Comparison of ENCODE assay signal across 1 cellular context in the genomic region with DNA sequence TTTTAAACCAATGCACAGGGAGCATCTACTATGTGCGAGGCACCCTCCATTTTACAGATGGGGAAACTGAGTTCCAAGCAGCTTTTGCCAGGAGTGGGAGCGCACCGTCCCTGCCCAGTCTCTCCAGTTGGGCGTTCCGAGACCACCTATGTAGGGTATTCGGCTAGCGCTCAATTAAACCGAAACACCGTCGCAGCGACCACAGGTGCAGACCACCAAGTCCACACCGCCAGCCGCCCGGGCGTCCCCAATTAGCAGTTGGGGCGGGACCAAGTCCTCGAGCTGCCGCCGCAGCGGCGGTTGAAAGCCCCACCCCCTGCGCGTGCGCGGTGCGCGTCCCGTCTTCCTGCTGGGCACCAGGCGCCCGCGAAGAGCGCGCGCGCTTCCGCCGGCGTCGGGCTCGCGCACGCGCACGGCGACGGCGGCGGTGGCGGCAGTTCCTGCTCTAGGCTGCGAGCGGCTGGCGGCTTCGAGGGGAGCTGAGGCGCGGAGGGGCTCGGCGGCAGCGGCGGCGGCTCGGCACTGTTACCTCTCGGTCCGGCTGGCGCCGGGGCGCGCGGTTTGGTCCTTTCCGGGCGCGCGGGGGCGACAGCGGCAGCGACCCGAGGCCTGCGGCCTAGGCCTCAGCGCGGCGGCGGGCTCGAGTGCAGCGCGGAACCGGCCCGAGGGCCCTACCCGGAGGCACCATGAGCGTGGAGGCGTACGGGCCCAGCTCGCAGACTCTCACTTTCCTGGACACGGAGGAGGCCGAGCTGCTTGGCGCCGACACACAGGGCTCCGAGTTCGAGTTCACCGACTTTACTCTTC.
TF ChIP-seq lines count a peak whose summit lies in the region.

A gene (plus strand): TSS at position 436 of the 807 bp plus-strand sequence. CDS start 251 bp downstream, at position 687.

TF ChIP-seq in WTC11, 78 proteins besides CTCF, POLR2A, EP300 and RAD21 (continued from another document):
- TF ChIP-seq, protein P1, sequence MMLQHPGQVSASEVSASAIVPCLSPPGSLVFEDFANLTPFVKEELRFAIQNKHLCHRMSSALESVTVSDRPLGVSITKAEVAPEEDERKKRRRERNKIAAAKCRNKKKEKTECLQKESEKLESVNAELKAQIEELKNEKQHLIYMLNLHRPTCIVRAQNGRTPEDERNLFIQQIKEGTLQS (CRISPR knock-in tag; conservative IDR thresholded peaks at IDR 0.05): no peak
- TF ChIP-seq, protein P2, sequence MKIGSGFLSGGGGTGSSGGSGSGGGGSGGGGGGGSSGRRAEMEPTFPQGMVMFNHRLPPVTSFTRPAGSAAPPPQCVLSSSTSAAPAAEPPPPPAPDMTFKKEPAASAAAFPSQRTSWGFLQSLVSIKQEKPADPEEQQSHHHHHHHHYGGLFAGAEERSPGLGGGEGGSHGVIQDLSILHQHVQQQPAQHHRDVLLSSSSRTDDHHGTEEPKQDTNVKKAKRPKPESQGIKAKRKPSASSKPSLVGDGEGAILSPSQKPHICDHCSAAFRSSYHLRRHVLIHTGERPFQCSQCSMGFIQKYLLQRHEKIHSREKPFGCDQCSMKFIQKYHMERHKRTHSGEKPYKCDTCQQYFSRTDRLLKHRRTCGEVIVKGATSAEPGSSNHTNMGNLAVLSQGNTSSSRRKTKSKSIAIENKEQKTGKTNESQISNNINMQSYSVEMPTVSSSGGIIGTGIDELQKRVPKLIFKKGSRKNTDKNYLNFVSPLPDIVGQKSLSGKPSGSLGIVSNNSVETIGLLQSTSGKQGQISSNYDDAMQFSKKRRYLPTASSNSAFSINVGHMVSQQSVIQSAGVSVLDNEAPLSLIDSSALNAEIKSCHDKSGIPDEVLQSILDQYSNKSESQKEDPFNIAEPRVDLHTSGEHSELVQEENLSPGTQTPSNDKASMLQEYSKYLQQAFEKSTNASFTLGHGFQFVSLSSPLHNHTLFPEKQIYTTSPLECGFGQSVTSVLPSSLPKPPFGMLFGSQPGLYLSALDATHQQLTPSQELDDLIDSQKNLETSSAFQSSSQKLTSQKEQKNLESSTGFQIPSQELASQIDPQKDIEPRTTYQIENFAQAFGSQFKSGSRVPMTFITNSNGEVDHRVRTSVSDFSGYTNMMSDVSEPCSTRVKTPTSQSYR (CRISPR knock-in tag; IDR thresholded peaks at IDR 0.05): no peak
- no peak for TF ChIP-seq HMGA2 (CRISPR knock-in tag; IDR thresholded peaks at IDR 0.05)
- TF ChIP-seq, protein P3, sequence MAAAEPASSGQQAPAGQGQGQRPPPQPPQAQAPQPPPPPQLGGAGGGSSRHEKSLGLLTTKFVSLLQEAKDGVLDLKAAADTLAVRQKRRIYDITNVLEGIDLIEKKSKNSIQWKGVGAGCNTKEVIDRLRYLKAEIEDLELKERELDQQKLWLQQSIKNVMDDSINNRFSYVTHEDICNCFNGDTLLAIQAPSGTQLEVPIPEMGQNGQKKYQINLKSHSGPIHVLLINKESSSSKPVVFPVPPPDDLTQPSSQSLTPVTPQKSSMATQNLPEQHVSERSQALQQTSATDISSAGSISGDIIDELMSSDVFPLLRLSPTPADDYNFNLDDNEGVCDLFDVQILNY (CRISPR knock-in tag; IDR thresholded peaks at IDR 0.05): peak; percentile 79
- peak; percentile 86; the same call in 1 of the 2 replicates for TF ChIP-seq KAT7 (CRISPR knock-in tag; IDR thresholded peaks at IDR 0.05; ENCODE audit: borderline replicate concordance)
- TF ChIP-seq CREM (CRISPR knock-in tag; IDR thresholded peaks at IDR 0.05): peak; percentile 59; the same call in 1 of the 2 replicates
- TF ChIP-seq, protein P4, sequence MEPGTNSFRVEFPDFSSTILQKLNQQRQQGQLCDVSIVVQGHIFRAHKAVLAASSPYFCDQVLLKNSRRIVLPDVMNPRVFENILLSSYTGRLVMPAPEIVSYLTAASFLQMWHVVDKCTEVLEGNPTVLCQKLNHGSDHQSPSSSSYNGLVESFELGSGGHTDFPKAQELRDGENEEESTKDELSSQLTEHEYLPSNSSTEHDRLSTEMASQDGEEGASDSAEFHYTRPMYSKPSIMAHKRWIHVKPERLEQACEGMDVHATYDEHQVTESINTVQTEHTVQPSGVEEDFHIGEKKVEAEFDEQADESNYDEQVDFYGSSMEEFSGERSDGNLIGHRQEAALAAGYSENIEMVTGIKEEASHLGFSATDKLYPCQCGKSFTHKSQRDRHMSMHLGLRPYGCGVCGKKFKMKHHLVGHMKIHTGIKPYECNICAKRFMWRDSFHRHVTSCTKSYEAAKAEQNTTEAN (CRISPR knock-in tag; IDR thresholded peaks at IDR 0.05): no peak
- TF ChIP-seq, protein P5, sequence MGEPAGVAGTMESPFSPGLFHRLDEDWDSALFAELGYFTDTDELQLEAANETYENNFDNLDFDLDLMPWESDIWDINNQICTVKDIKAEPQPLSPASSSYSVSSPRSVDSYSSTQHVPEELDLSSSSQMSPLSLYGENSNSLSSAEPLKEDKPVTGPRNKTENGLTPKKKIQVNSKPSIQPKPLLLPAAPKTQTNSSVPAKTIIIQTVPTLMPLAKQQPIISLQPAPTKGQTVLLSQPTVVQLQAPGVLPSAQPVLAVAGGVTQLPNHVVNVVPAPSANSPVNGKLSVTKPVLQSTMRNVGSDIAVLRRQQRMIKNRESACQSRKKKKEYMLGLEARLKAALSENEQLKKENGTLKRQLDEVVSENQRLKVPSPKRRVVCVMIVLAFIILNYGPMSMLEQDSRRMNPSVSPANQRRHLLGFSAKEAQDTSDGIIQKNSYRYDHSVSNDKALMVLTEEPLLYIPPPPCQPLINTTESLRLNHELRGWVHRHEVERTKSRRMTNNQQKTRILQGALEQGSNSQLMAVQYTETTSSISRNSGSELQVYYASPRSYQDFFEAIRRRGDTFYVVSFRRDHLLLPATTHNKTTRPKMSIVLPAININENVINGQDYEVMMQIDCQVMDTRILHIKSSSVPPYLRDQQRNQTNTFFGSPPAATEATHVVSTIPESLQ (CRISPR knock-in tag; IDR thresholded peaks at IDR 0.05): no peak
- TF ChIP-seq ATF1 (CRISPR knock-in tag; IDR thresholded peaks at IDR 0.05): no peak
- TF ChIP-seq, protein P6, sequence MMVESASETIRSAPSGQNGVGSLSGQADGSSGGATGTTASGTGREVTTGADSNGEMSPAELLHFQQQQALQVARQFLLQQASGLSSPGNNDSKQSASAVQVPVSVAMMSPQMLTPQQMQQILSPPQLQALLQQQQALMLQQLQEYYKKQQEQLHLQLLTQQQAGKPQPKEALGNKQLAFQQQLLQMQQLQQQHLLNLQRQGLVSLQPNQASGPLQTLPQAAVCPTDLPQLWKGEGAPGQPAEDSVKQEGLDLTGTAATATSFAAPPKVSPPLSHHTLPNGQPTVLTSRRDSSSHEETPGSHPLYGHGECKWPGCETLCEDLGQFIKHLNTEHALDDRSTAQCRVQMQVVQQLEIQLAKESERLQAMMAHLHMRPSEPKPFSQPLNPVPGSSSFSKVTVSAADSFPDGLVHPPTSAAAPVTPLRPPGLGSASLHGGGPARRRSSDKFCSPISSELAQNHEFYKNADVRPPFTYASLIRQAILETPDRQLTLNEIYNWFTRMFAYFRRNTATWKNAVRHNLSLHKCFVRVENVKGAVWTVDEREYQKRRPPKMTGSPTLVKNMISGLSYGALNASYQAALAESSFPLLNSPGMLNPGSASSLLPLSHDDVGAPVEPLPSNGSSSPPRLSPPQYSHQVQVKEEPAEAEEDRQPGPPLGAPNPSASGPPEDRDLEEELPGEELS (CRISPR knock-in tag; IDR thresholded peaks at IDR 0.05): peak; percentile 82
- TF ChIP-seq, protein P7, sequence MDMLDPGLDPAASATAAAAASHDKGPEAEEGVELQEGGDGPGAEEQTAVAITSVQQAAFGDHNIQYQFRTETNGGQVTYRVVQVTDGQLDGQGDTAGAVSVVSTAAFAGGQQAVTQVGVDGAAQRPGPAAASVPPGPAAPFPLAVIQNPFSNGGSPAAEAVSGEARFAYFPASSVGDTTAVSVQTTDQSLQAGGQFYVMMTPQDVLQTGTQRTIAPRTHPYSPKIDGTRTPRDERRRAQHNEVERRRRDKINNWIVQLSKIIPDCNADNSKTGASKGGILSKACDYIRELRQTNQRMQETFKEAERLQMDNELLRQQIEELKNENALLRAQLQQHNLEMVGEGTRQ (CRISPR knock-in tag; IDR thresholded peaks at IDR 0.05): peak; percentile 36; the same call in 1 of the 2 replicates
- TF ChIP-seq ZNF396 (CRISPR knock-in tag; IDR thresholded peaks at IDR 0.05; ENCODE audit: borderline replicate concordance): no peak
- 0 out of 2 replicates have a peak, but pooled peaks have one; percentile 9 for TF ChIP-seq NFYB (CRISPR knock-in tag; conservative IDR thresholded peaks at IDR 0.05; ENCODE audit: low read depth)
- no peak for TF ChIP-seq ZNF423 (CRISPR knock-in tag; IDR thresholded peaks at IDR 0.05)
- no peak for TF ChIP-seq ZNF232 (CRISPR knock-in tag; IDR thresholded peaks at IDR 0.05)
- TF ChIP-seq, protein P8, sequence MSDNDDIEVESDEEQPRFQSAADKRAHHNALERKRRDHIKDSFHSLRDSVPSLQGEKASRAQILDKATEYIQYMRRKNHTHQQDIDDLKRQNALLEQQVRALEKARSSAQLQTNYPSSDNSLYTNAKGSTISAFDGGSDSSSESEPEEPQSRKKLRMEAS (CRISPR knock-in tag; IDR thresholded peaks at IDR 0.05): no peak
- TF ChIP-seq PRRX2 (CRISPR knock-in tag; IDR thresholded peaks at IDR 0.05): no peak
- TF ChIP-seq SP1 (CRISPR knock-in tag; conservative IDR thresholded peaks at IDR 0.05): peak; percentile 41; the same call in 1 of the 2 replicates
- peak; percentile 48; the same call in 1 of the 2 replicates for TF ChIP-seq ETV6 (CRISPR knock-in tag; IDR thresholded peaks at IDR 0.05)
- TF ChIP-seq, protein P9, sequence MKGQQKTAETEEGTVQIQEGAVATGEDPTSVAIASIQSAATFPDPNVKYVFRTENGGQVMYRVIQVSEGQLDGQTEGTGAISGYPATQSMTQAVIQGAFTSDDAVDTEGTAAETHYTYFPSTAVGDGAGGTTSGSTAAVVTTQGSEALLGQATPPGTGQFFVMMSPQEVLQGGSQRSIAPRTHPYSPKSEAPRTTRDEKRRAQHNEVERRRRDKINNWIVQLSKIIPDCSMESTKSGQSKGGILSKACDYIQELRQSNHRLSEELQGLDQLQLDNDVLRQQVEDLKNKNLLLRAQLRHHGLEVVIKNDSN (CRISPR knock-in tag; IDR thresholded peaks at IDR 0.05): no peak
- peak; percentile 31; the same call in 1 of the 2 replicates for TF ChIP-seq ZNF121 (CRISPR knock-in tag; IDR thresholded peaks at IDR 0.05)
- TF ChIP-seq CREB1 (CRISPR knock-in tag; IDR thresholded peaks at IDR 0.05): no peak
- TF ChIP-seq ZBTB21 (CRISPR knock-in tag; IDR thresholded peaks at IDR 0.05; ENCODE audit: borderline replicate concordance): no peak
- TF ChIP-seq, protein P10, sequence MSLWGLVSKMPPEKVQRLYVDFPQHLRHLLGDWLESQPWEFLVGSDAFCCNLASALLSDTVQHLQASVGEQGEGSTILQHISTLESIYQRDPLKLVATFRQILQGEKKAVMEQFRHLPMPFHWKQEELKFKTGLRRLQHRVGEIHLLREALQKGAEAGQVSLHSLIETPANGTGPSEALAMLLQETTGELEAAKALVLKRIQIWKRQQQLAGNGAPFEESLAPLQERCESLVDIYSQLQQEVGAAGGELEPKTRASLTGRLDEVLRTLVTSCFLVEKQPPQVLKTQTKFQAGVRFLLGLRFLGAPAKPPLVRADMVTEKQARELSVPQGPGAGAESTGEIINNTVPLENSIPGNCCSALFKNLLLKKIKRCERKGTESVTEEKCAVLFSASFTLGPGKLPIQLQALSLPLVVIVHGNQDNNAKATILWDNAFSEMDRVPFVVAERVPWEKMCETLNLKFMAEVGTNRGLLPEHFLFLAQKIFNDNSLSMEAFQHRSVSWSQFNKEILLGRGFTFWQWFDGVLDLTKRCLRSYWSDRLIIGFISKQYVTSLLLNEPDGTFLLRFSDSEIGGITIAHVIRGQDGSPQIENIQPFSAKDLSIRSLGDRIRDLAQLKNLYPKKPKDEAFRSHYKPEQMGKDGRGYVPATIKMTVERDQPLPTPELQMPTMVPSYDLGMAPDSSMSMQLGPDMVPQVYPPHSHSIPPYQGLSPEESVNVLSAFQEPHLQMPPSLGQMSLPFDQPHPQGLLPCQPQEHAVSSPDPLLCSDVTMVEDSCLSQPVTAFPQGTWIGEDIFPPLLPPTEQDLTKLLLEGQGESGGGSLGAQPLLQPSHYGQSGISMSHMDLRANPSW (CRISPR knock-in tag; conservative IDR thresholded peaks at IDR 0.05; ENCODE audit: low read depth): no peak
- TF ChIP-seq, protein P11, sequence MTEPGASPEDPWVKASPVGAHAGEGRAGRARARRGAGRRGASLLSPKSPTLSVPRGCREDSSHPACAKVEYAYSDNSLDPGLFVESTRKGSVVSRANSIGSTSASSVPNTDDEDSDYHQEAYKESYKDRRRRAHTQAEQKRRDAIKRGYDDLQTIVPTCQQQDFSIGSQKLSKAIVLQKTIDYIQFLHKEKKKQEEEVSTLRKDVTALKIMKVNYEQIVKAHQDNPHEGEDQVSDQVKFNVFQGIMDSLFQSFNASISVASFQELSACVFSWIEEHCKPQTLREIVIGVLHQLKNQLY (CRISPR knock-in tag; IDR thresholded peaks at IDR 0.05): no peak
- no peak for TF ChIP-seq RELA (CRISPR knock-in tag; IDR thresholded peaks at IDR 0.05; ENCODE audit: borderline replicate concordance)
- TF ChIP-seq, protein P12, sequence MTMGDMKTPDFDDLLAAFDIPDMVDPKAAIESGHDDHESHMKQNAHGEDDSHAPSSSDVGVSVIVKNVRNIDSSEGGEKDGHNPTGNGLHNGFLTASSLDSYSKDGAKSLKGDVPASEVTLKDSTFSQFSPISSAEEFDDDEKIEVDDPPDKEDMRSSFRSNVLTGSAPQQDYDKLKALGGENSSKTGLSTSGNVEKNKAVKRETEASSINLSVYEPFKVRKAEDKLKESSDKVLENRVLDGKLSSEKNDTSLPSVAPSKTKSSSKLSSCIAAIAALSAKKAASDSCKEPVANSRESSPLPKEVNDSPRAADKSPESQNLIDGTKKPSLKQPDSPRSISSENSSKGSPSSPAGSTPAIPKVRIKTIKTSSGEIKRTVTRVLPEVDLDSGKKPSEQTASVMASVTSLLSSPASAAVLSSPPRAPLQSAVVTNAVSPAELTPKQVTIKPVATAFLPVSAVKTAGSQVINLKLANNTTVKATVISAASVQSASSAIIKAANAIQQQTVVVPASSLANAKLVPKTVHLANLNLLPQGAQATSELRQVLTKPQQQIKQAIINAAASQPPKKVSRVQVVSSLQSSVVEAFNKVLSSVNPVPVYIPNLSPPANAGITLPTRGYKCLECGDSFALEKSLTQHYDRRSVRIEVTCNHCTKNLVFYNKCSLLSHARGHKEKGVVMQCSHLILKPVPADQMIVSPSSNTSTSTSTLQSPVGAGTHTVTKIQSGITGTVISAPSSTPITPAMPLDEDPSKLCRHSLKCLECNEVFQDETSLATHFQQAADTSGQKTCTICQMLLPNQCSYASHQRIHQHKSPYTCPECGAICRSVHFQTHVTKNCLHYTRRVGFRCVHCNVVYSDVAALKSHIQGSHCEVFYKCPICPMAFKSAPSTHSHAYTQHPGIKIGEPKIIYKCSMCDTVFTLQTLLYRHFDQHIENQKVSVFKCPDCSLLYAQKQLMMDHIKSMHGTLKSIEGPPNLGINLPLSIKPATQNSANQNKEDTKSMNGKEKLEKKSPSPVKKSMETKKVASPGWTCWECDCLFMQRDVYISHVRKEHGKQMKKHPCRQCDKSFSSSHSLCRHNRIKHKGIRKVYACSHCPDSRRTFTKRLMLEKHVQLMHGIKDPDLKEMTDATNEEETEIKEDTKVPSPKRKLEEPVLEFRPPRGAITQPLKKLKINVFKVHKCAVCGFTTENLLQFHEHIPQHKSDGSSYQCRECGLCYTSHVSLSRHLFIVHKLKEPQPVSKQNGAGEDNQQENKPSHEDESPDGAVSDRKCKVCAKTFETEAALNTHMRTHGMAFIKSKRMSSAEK (CRISPR knock-in tag; IDR thresholded peaks at IDR 0.05; ENCODE audit: borderline replicate concordance): no peak
- no peak for TF ChIP-seq ZNF416 (CRISPR knock-in tag; IDR thresholded peaks at IDR 0.05)
- peak; percentile 83 for TF ChIP-seq GTF2I (CRISPR knock-in tag; conservative IDR thresholded peaks at IDR 0.05)
- TF ChIP-seq SMAD3 (CRISPR knock-in tag; IDR thresholded peaks at IDR 0.05; ENCODE audit: borderline replicate concordance): no peak
- 0 out of 2 replicates have a peak, but pooled peaks have one; percentile 3 for TF ChIP-seq ESRRA (CRISPR knock-in tag; IDR thresholded peaks at IDR 0.05; ENCODE audit: borderline replicate concordance)
- TF ChIP-seq OVOL2 (CRISPR knock-in tag; IDR thresholded peaks at IDR 0.05; ENCODE audit: borderline replicate concordance): no peak
TF ChIP-seq in WTC11: peak in this region for 20.
